In the genomic region with DNA sequence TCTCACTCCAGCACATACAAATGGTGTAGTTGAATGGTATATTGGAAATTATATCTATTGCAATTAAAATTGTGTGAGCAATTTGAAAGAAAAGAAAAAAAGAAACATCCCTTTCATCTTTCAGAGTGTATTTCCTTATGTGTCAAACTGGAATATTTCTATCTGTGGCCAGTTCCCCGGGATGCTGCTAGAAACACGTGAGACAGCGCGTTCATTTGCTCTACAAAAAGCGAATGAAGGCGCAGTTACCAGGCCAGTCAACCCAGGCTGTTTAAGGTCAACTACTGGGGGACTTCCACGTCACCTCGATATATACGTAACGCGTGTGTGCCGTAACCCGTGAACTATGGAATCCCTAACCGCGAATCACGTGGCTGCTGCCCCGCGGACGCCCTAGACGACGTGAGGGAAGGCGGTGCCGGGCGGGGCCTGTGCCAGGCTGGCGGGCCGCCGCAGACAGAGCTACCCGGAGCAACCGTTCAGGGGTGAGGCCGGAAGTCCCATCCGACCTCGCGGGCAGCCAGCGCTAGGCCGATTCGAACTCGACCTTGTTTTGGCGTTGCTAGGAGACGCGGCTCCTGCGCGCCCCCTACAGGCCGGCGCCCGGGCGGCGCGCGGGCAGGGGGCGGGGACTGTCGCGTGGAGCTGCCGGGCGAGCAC, we compare ENCODE assay signal across 8 cellular contexts. TPM values are rescaled to one million over a fixed set of nuclear protein-coding genes. Genes with fewer than 3 reads are reported as not detected.
DNase-seq lines count a peak whose midpoint lies in the region; ATAC-seq and TF ChIP-seq lines count a peak whose summit lies in the region.

No MANE protein-coding gene starts in this region.

- H3K36me3 Mint-ChIP-seq in IgD-negative memory B cell (peaks cover 2% of the 10 kb centered on the region), naive B cell (peaks cover 0 to 5% of the 10 kb centered on the region in 2 donors)
- H3K36me3 Mint-ChIP-seq in activated T-cell treated with anti-CD3 and anti-CD28 coated beads, Interleukin-2, amount 50 U/mL, for 72 hours (ENCODE audit: insufficient read depth in 2 of 2): no peaks in the 10 kb centered on the region
- H3K36me3 Mint-ChIP-seq in stimulated activated memory B cell treated with anti-CD40 and anti-IgM and Interleukin-4, amounts not matched to agents 10 μg/mL and 1 μg/mL and 100 μg/mL, for 72 hours: no peaks in the 10 kb centered on the region

- H3K27ac Mint-ChIP-seq in IgD-negative memory B cell: peak overlapping the region; percentile 96 to 99 (median 98)
- H3K27ac Mint-ChIP-seq in activated T-cell treated with anti-CD3 and anti-CD28 coated beads, Interleukin-2, amount 50 U/mL, for 72 hours: peak overlapping the region; percentile 86
- peak overlapping the region; percentile 98 to 100 (median 99) for H3K27ac Mint-ChIP-seq in naive B cell
- H3K27ac Mint-ChIP-seq in stimulated activated memory B cell treated with anti-CD40 and anti-IgM and Interleukin-4, amounts not matched to agents 10 μg/mL and 1 μg/mL and 100 μg/mL, for 72 hours: peak overlapping the region; percentile 93

- ATAC-seq in GM21619 (IDR thresholded peaks at IDR 0.05; ENCODE audit: unreplicated experiment): peak; percentile 76
- peak; percentile 92 to 93 for ATAC-seq in activated T-cell treated with anti-CD3 and anti-CD28 coated beads, Interleukin-2, amount 50 U/mL, for 72 hours (replicated peaks in 1 of 2)
- peak; percentile 79 to 83 for ATAC-seq in naive B cell (ENCODE audit: low read depth in 2 of 2)
- ATAC-seq in stimulated activated memory B cell treated with anti-CD40 and anti-IgM and Interleukin-4, amounts not matched to agents 10 μg/mL and 1 μg/mL and 100 μg/mL, for 72 hours: peak; percentile 93

- H3K4me1 Mint-ChIP-seq in IgD-negative memory B cell: peaks cover 28 to 44% (median 41%) of the 10 kb centered on the region in 3 donors
- H3K4me1 Mint-ChIP-seq in activated T-cell treated with anti-CD3 and anti-CD28 coated beads, Interleukin-2, amount 50 U/mL, for 72 hours (ENCODE audit: low read depth): peaks cover 24% of the 10 kb centered on the region
- peaks cover 23 to 45% (median 43%) of the 10 kb centered on the region in 3 donors for H3K4me1 Mint-ChIP-seq in naive B cell
- H3K4me1 Mint-ChIP-seq in stimulated activated memory B cell treated with anti-CD40 and anti-IgM and Interleukin-4, amounts not matched to agents 10 μg/mL and 1 μg/mL and 100 μg/mL, for 72 hours: peaks cover 47% of the 10 kb centered on the region

- H3K9me3 Mint-ChIP-seq in IgD-negative memory B cell (peaks cover 0 to 3% (median 0%) of the 10 kb centered on the region in 3 donors), naive B cell (no peaks in the 10 kb centered on the region)
- H3K9me3 Mint-ChIP-seq in activated T-cell treated with anti-CD3 and anti-CD28 coated beads, Interleukin-2, amount 50 U/mL, for 72 hours: no peaks in the 10 kb centered on the region
- H3K9me3 Mint-ChIP-seq in stimulated activated memory B cell treated with anti-CD40 and anti-IgM and Interleukin-4, amounts not matched to agents 10 μg/mL and 1 μg/mL and 100 μg/mL, for 72 hours: peaks cover 3% of the 10 kb centered on the region

- peak overlapping the region; percentile 95 to 99 (median 98) for H3K4me3 Mint-ChIP-seq in IgD-negative memory B cell
- peak overlapping the region; percentile 97 to 99 for H3K4me3 Mint-ChIP-seq in activated T-cell treated with anti-CD3 and anti-CD28 coated beads, Interleukin-2, amount 50 U/mL, for 72 hours
- H3K4me3 Mint-ChIP-seq in naive B cell: peak overlapping the region; percentile 87 to 100 (median 98)
- peak overlapping the region; percentile 93 for H3K4me3 Mint-ChIP-seq in stimulated activated memory B cell treated with anti-CD40 and anti-IgM and Interleukin-4, amounts not matched to agents 10 μg/mL and 1 μg/mL and 100 μg/mL, for 72 hours

- H3K27me3 Mint-ChIP-seq in IgD-negative memory B cell: peaks cover 3% of the 10 kb centered on the region
- H3K27me3 Mint-ChIP-seq in activated T-cell treated with anti-CD3 and anti-CD28 coated beads, Interleukin-2, amount 50 U/mL, for 72 hours (ENCODE audit: low read depth): no peaks in the 10 kb centered on the region
- H3K27me3 Mint-ChIP-seq in naive B cell: no peaks in the 10 kb centered on the region
- H3K27me3 Mint-ChIP-seq in stimulated activated memory B cell treated with anti-CD40 and anti-IgM and Interleukin-4, amounts not matched to agents 10 μg/mL and 1 μg/mL and 100 μg/mL, for 72 hours: no peaks in the 10 kb centered on the region

- DNase-seq in DMS153 (lab: John Stamatoyannopoulos, UW): peak; percentile 99
- DNase-seq in activated T-cell treated with anti-CD3 and anti-CD28 coated beads, Interleukin-2, amount 50 U/mL, for 72 hours: peak; percentile 95 to 97
- peak; percentile 89 for DNase-seq in fibroblast of gingiva (ENCODE audit: low read depth)
- peak; percentile 99 for DNase-seq in naive B cell

TF ChIP-seq in PFSK-1, 5 proteins besides CTCF, POLR2A, EP300 and RAD21:
- TF ChIP-seq POLR2AphosphoS5 (IDR thresholded peaks at IDR 0.05; ENCODE audit: low read depth, low read length): no peak
- no peak for TF ChIP-seq TAF1 (IDR thresholded peaks at IDR 0.05; ENCODE audit: borderline replicate concordance, insufficient read depth, low read length)
- 0 out of 2 replicates have a peak, but pooled peaks have one; percentile 53 for TF ChIP-seq SIN3A (IDR thresholded peaks at IDR 0.05; ENCODE audit: borderline replicate concordance, insufficient read depth, low read length)
- TF ChIP-seq, protein P1, sequence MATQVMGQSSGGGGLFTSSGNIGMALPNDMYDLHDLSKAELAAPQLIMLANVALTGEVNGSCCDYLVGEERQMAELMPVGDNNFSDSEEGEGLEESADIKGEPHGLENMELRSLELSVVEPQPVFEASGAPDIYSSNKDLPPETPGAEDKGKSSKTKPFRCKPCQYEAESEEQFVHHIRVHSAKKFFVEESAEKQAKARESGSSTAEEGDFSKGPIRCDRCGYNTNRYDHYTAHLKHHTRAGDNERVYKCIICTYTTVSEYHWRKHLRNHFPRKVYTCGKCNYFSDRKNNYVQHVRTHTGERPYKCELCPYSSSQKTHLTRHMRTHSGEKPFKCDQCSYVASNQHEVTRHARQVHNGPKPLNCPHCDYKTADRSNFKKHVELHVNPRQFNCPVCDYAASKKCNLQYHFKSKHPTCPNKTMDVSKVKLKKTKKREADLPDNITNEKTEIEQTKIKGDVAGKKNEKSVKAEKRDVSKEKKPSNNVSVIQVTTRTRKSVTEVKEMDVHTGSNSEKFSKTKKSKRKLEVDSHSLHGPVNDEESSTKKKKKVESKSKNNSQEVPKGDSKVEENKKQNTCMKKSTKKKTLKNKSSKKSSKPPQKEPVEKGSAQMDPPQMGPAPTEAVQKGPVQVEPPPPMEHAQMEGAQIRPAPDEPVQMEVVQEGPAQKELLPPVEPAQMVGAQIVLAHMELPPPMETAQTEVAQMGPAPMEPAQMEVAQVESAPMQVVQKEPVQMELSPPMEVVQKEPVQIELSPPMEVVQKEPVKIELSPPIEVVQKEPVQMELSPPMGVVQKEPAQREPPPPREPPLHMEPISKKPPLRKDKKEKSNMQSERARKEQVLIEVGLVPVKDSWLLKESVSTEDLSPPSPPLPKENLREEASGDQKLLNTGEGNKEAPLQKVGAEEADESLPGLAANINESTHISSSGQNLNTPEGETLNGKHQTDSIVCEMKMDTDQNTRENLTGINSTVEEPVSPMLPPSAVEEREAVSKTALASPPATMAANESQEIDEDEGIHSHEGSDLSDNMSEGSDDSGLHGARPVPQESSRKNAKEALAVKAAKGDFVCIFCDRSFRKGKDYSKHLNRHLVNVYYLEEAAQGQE (IDR thresholded peaks at IDR 0.05; ENCODE audit: insufficient read depth in 1 of 2, low read depth in 2 of 2, low read length in 2 of 2): no peak
- peak; percentile 39 for TF ChIP-seq FOXP2 (optimal IDR thresholded peaks at IDR 0.05; ENCODE audit: borderline replicate concordance, extremely low read depth, extremely low read length, insufficient read depth)
TF ChIP-seq in PFSK-1: peak in this region for 2.

RNA-seq across cellular contexts. Expression of a gene that starts 1.1 kb away (rescaled TPM):
- polyA plus RNA-seq in IgD-negative memory B cell: 114 TPM
- polyA plus RNA-seq in PFSK-1 (2012; ENCODE audit: insufficient read length, low read depth): 4.3 TPM
- total RNA-seq in activated T-cell treated with anti-CD3 and anti-CD28 coated beads, Interleukin-2, amount 50 U/mL, for 72 hours: 10 to 100 TPM; 12.1 to 13.5 TPM
- polyA plus RNA-seq in naive B cell (ENCODE audit: low read depth in 6 of 6): 100 to 1,000 TPM; 132 to 231 (median 141) TPM

Comparison
In these comparisons a context has a peak if more than half of its experiments do, and no peak if none do; other contexts are left out.
1. Peak in every context shown above with its lines: DNase-seq and ATAC-seq.